ENCODE assay signal across 13 cellular contexts in the genomic region with DNA sequence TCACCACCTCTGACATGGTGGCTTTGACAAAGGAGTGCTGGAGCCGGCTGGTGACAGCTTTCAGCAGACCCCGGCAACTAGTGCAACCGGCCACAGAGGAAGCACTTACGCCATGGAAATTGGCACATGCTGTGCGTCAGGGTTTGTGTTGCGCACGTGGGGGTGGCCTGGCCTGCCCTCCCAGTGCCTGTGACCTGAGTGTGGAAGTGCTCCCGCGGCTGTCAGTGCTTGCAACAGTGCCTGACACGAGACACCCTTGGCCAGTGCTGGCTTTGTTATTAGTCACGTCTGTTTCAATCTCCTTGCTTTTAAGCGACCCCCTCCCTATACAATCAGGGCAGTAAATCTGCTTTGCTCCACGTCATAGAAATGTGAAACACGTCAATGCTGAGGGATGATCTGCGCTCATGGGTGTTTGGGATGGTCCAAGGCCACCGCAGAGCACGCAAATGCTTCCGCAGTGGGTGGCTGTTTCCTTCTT.
A peak's percentile ranks its signal among the peaks of the same experiment; 100 is the strongest.
DNase-seq lines count a peak whose midpoint lies in the region; ATAC-seq and TF ChIP-seq lines count a peak whose summit lies in the region.
"Had no signal": no experiment of that assay in that cellular context is flagged by ENCODE, and none has a peak within 500 bp of the region (broad histone marks: within the 10 kb centered on the region; RNA-seq: fewer than 3 reads in every experiment).

No MANE protein-coding gene starts in this region.

- no peaks in the 10 kb centered on the region for H3K9me3 ChIP-seq in esophagus squamous epithelium

- no peak for TF ChIP-seq POLR2A in esophagus squamous epithelium (IDR thresholded peaks at IDR 0.05)

- no peak for ATAC-seq in GM21367 (IDR thresholded peaks at IDR 0.05; ENCODE audit: unreplicated experiment)
- ATAC-seq in HG02885 (IDR thresholded peaks at IDR 0.05; ENCODE audit: poor library complexity, unreplicated experiment) = no peak
- ATAC-seq: HCT116, Panc1 had no signal

- H3K27me3 ChIP-seq in esophagus squamous epithelium = peaks cover 0 to 20% (median 0%) of the 10 kb centered on the region in 4 donors

- no peak overlapping the region for H3K4me3 ChIP-seq in esophagus squamous epithelium

- TF ChIP-seq CTCF in esophagus squamous epithelium (IDR thresholded peaks at IDR 0.05) = no peak

- H3K36me3 ChIP-seq in esophagus squamous epithelium = no peaks in the 10 kb centered on the region

- intact Hi-C loops in esophagus squamous epithelium (cut with DNase I) = no loop called here

- no peaks in the 10 kb centered on the region for H3K4me1 ChIP-seq in esophagus squamous epithelium

- H3K27ac ChIP-seq in esophagus squamous epithelium = peak overlapping the region in 1 of 4 donors; percentile 65

- peak; percentile 9 for DNase-seq in stimulated activated CD8-positive, alpha-beta memory T cell treated with anti-CD3 and anti-CD28 coated beads, Interleukin-12 subunit alpha, Interleukin-12 subunit beta, amount 100 ng/mL, for 4 hours (ENCODE audit: low read depth)
- no peak for DNase-seq in stimulated activated CD8-positive, alpha-beta memory T cell treated with anti-CD3 and anti-CD28 coated beads, Interleukin-4, amount 100 ng/mL, for 48 hours
- DNase-seq in esophagus squamous epithelium (lab: John Stamatoyannopoulos, UW) = peak; percentile 20
- peak; percentile 64 for DNase-seq in mucosa of gallbladder (ENCODE audit: low spot score)
- DNase-seq in activated effector memory CD4-positive, alpha-beta T cell treated with anti-CD3 and anti-CD28 coated beads, Interleukin-2, amount 50 U/mL, for 16 hours = no peak
- DNase-seq in DMS53 treated with DMSO at 0.1 percent for 48 hours (lab: John Stamatoyannopoulos, UW; ENCODE audit: unreplicated experiment) = no peak
- DNase-seq: activated naive CD4-positive, alpha-beta T cell treated with anti-CD3 and anti-CD28 coated beads for 36 hours; effector memory CD4-positive, alpha-beta T cell; NCI-H1694 had no signal

- WGBS in esophagus squamous epithelium, 2 donors = 51 to 65% methylated on average over 10 to 11 of the region's 18 CpGs

Comparison
In these comparisons a context has a peak if more than half of its experiments do, and no peak if none do; other contexts are left out.
1. DNase-seq: peak in stimulated activated CD8-positive, alpha-beta memory T cell treated with anti-CD3 and anti-CD28 coated beads, Interleukin-12 subunit alpha, Interleukin-12 subunit beta, amount 100 ng/mL, for 4 hours (single experiment), esophagus squamous epithelium (single experiment) and mucosa of gallbladder (single experiment); none in stimulated activated CD8-positive, alpha-beta memory T cell treated with anti-CD3 and anti-CD28 coated beads, Interleukin-4, amount 100 ng/mL, for 48 hours (single experiment), activated effector memory CD4-positive, alpha-beta T cell treated with anti-CD3 and anti-CD28 coated beads, Interleukin-2, amount 50 U/mL, for 16 hours (single experiment) and DMS53 treated with DMSO at 0.1 percent for 48 hours (single experiment).